ENCODE assay signal across 1 cellular context in genomic region chr2:201440182-201440581, GRCh38.
TF ChIP-seq lines count a peak whose summit lies in the region.

No MANE protein-coding gene starts in this region.

TF ChIP-seq in K562, 482 proteins besides CTCF, POLR2A, EP300 and RAD21 (continued from another document and continues in another):
- TF ChIP-seq FOXJ3 (CRISPR knock-in tag; IDR thresholded peaks at IDR 0.05): no peak
- TF ChIP-seq JUND (IDR thresholded peaks at IDR 0.05; ENCODE audit: borderline replicate concordance, low read depth, low read length): peak; percentile 60
- TF ChIP-seq JUND (tag; IDR thresholded peaks at IDR 0.05; ENCODE audit: borderline replicate concordance, low read depth, low read length): no peak; the same call in 2 of the 3 replicates
- no peak for TF ChIP-seq TARDBP (IDR thresholded peaks at IDR 0.05)
- no peak for TF ChIP-seq MCM7 (IDR thresholded peaks at IDR 0.05)
- TF ChIP-seq HDAC6 (IDR thresholded peaks at IDR 0.05; ENCODE audit: low read depth, low read length): no peak
- TF ChIP-seq PRMT5 (CRISPR knock-in tag; IDR thresholded peaks at IDR 0.05): no peak
- TF ChIP-seq CBFA2T2 (conservative IDR thresholded peaks at IDR 0.05): peak; percentile 97
- no peak for TF ChIP-seq GTF2E2 (tag; IDR thresholded peaks at IDR 0.05)
- no peak for TF ChIP-seq LARP7 (IDR thresholded peaks at IDR 0.05)
- peak; percentile 79 to 84 for TF ChIP-seq KDM1A (IDR thresholded peaks at IDR 0.05)
- no peak for TF ChIP-seq ZNF124 (CRISPR knock-in tag; IDR thresholded peaks at IDR 0.05)
- TF ChIP-seq BACH1 (tag; IDR thresholded peaks at IDR 0.05): no peak
- peak; percentile 90 for TF ChIP-seq STAT5A (IDR thresholded peaks at IDR 0.05; ENCODE audit: borderline replicate concordance, low read length)
- TF ChIP-seq, protein P1, sequence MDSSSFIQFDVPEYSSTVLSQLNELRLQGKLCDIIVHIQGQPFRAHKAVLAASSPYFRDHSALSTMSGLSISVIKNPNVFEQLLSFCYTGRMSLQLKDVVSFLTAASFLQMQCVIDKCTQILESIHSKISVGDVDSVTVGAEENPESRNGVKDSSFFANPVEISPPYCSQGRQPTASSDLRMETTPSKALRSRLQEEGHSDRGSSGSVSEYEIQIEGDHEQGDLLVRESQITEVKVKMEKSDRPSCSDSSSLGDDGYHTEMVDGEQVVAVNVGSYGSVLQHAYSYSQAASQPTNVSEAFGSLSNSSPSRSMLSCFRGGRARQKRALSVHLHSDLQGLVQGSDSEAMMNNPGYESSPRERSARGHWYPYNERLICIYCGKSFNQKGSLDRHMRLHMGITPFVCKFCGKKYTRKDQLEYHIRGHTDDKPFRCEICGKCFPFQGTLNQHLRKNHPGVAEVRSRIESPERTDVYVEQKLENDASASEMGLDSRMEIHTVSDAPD (CRISPR knock-in tag; IDR thresholded peaks at IDR 0.05): no peak
- peak; percentile 79 for TF ChIP-seq HDAC2 (IDR thresholded peaks at IDR 0.05)
- no peak for TF ChIP-seq ETV1 (tag; conservative IDR thresholded peaks at IDR 0.05; ENCODE audit: low read depth)
- TF ChIP-seq ZBTB1 (CRISPR knock-in tag; IDR thresholded peaks at IDR 0.05; ENCODE audit: borderline replicate concordance, low read depth): no peak
- TF ChIP-seq DPF2 (IDR thresholded peaks at IDR 0.05): peak; percentile 97
- TF ChIP-seq PPARD (CRISPR knock-in tag; IDR thresholded peaks at IDR 0.05): no peak
- TF ChIP-seq BCOR (IDR thresholded peaks at IDR 0.05): peak; percentile 51
- no peak for TF ChIP-seq MLX (CRISPR knock-in tag; conservative IDR thresholded peaks at IDR 0.05)
- TF ChIP-seq, protein P2, sequence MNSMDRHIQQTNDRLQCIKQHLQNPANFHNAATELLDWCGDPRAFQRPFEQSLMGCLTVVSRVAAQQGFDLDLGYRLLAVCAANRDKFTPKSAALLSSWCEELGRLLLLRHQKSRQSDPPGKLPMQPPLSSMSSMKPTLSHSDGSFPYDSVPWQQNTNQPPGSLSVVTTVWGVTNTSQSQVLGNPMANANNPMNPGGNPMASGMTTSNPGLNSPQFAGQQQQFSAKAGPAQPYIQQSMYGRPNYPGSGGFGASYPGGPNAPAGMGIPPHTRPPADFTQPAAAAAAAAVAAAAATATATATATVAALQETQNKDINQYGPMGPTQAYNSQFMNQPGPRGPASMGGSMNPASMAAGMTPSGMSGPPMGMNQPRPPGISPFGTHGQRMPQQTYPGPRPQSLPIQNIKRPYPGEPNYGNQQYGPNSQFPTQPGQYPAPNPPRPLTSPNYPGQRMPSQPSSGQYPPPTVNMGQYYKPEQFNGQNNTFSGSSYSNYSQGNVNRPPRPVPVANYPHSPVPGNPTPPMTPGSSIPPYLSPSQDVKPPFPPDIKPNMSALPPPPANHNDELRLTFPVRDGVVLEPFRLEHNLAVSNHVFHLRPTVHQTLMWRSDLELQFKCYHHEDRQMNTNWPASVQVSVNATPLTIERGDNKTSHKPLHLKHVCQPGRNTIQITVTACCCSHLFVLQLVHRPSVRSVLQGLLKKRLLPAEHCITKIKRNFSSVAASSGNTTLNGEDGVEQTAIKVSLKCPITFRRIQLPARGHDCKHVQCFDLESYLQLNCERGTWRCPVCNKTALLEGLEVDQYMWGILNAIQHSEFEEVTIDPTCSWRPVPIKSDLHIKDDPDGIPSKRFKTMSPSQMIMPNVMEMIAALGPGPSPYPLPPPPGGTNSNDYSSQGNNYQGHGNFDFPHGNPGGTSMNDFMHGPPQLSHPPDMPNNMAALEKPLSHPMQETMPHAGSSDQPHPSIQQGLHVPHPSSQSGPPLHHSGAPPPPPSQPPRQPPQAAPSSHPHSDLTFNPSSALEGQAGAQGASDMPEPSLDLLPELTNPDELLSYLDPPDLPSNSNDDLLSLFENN (IDR thresholded peaks at IDR 0.05; ENCODE audit: low read depth in 2 of 2, low read length in 2 of 2): peak in 1 of 2 experiments; percentile 84; a peak in 2 of 4 replicates
- TF ChIP-seq, protein P3, sequence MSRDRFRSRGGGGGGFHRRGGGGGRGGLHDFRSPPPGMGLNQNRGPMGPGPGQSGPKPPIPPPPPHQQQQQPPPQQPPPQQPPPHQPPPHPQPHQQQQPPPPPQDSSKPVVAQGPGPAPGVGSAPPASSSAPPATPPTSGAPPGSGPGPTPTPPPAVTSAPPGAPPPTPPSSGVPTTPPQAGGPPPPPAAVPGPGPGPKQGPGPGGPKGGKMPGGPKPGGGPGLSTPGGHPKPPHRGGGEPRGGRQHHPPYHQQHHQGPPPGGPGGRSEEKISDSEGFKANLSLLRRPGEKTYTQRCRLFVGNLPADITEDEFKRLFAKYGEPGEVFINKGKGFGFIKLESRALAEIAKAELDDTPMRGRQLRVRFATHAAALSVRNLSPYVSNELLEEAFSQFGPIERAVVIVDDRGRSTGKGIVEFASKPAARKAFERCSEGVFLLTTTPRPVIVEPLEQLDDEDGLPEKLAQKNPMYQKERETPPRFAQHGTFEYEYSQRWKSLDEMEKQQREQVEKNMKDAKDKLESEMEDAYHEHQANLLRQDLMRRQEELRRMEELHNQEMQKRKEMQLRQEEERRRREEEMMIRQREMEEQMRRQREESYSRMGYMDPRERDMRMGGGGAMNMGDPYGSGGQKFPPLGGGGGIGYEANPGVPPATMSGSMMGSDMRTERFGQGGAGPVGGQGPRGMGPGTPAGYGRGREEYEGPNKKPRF (IDR thresholded peaks at IDR 0.05; ENCODE audit: low read depth, low read length): no peak
- TF ChIP-seq, protein P4, sequence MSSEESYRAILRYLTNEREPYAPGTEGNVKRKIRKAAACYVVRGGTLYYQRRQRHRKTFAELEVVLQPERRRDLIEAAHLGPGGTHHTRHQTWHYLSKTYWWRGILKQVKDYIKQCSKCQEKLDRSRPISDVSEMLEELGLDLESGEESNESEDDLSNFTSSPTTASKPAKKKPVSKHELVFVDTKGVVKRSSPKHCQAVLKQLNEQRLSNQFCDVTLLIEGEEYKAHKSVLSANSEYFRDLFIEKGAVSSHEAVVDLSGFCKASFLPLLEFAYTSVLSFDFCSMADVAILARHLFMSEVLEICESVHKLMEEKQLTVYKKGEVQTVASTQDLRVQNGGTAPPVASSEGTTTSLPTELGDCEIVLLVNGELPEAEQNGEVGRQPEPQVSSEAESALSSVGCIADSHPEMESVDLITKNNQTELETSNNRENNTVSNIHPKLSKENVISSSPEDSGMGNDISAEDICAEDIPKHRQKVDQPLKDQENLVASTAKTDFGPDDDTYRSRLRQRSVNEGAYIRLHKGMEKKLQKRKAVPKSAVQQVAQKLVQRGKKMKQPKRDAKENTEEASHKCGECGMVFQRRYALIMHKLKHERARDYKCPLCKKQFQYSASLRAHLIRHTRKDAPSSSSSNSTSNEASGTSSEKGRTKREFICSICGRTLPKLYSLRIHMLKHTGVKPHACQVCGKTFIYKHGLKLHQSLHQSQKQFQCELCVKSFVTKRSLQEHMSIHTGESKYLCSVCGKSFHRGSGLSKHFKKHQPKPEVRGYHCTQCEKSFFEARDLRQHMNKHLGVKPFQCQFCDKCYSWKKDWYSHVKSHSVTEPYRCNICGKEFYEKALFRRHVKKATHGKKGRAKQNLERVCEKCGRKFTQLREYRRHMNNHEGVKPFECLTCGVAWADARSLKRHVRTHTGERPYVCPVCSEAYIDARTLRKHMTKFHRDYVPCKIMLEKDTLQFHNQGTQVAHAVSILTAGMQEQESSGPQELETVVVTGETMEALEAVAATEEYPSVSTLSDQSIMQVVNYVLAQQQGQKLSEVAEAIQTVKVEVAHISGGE (CRISPR knock-in tag; IDR thresholded peaks at IDR 0.05): 0 out of 6 replicates have a peak, but pooled peaks of 1 of the 3 experiments have one; percentile 31
- no peak for TF ChIP-seq EHMT2 (IDR thresholded peaks at IDR 0.05)
- TF ChIP-seq SMARCE1 (IDR thresholded peaks at IDR 0.05): peak; percentile 94
- no peak for TF ChIP-seq SRSF7 (optimal IDR thresholded peaks at IDR 0.05; ENCODE audit: low read depth, low read length)
- no peak for TF ChIP-seq POLR3A (IDR thresholded peaks at IDR 0.05; ENCODE audit: borderline replicate concordance, extremely low read depth, insufficient read depth, insufficient read length)
- peak; percentile 44 to 81; a peak in 3 of 4 replicates for TF ChIP-seq ARNT (IDR thresholded peaks at IDR 0.05)
- TF ChIP-seq ATF3 (IDR thresholded peaks at IDR 0.05): no peak
- no peak for TF ChIP-seq ATF3 (CRISPR knock-in tag; conservative IDR thresholded peaks at IDR 0.05)
- TF ChIP-seq, protein P5, sequence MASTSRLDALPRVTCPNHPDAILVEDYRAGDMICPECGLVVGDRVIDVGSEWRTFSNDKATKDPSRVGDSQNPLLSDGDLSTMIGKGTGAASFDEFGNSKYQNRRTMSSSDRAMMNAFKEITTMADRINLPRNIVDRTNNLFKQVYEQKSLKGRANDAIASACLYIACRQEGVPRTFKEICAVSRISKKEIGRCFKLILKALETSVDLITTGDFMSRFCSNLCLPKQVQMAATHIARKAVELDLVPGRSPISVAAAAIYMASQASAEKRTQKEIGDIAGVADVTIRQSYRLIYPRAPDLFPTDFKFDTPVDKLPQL (IDR thresholded peaks at IDR 0.05; ENCODE audit: extremely low read depth, insufficient read length): no peak
- TF ChIP-seq NCOA1 (IDR thresholded peaks at IDR 0.05; ENCODE audit: low read depth): peak; percentile 69; the same call in 1 of the 2 replicates
- 0 out of 2 replicates have a peak, but pooled peaks have one; percentile 33 for TF ChIP-seq ZNF766 (CRISPR knock-in tag; conservative IDR thresholded peaks at IDR 0.05)
- no peak for TF ChIP-seq NFYB (IDR thresholded peaks at IDR 0.05; ENCODE audit: extremely low read depth, insufficient read length)
- peak in 1 of 2 experiments; percentile 78; a peak in 1 of 4 replicates for TF ChIP-seq TBL1XR1 (IDR thresholded peaks at IDR 0.05; ENCODE audit: low read length in 2 of 2)
- TF ChIP-seq ZNF274 (IDR thresholded peaks at IDR 0.05; ENCODE audit: borderline replicate concordance, low read depth, low read length): no peak
- TF ChIP-seq POLR2AphosphoS5 (IDR thresholded peaks at IDR 0.05; ENCODE audit: control insufficient read depth, insufficient read depth, low read depth, low read length): peak; percentile 95
- TF ChIP-seq ADNP (tag; IDR thresholded peaks at IDR 0.05): 0 out of 2 replicates have a peak, but pooled peaks have one; percentile 53
- no peak for TF ChIP-seq FIP1L1 (IDR thresholded peaks at IDR 0.05; ENCODE audit: low read depth, low read length, poor library complexity, severe bottlenecking)
- TF ChIP-seq RBM34 (IDR thresholded peaks at IDR 0.05; ENCODE audit: borderline replicate concordance, insufficient read depth, low read length): no peak
- no peak for TF ChIP-seq SUPT5H (IDR thresholded peaks at IDR 0.05)
- peak; percentile 76; the same call in 1 of the 2 replicates for TF ChIP-seq LEF1 (IDR thresholded peaks at IDR 0.05)
- TF ChIP-seq RCOR1 (IDR thresholded peaks at IDR 0.05; ENCODE audit: borderline replicate concordance in 1 of 2, low read depth in 2 of 2, low read length in 2 of 2): peak; percentile 70 to 72; a peak in 3 of 4 replicates
- no peak for TF ChIP-seq HNRNPH1 (optimal IDR thresholded peaks at IDR 0.05; ENCODE audit: low read depth, low read length)
- TF ChIP-seq, protein P6, sequence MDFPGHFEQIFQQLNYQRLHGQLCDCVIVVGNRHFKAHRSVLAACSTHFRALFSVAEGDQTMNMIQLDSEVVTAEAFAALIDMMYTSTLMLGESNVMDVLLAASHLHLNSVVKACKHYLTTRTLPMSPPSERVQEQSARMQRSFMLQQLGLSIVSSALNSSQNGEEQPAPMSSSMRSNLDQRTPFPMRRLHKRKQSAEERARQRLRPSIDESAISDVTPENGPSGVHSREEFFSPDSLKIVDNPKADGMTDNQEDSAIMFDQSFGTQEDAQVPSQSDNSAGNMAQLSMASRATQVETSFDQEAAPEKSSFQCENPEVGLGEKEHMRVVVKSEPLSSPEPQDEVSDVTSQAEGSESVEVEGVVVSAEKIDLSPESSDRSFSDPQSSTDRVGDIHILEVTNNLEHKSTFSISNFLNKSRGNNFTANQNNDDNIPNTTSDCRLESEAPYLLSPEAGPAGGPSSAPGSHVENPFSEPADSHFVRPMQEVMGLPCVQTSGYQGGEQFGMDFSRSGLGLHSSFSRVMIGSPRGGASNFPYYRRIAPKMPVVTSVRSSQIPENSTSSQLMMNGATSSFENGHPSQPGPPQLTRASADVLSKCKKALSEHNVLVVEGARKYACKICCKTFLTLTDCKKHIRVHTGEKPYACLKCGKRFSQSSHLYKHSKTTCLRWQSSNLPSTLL (IDR thresholded peaks at IDR 0.05): no peak
- no peak for TF ChIP-seq PHB (CRISPR knock-in tag; IDR thresholded peaks at IDR 0.05)
- TF ChIP-seq HDGF (IDR thresholded peaks at IDR 0.05): no peak
- no peak for TF ChIP-seq USF2 (CRISPR knock-in tag; IDR thresholded peaks at IDR 0.05)
- TF ChIP-seq SAFB (IDR thresholded peaks at IDR 0.05; ENCODE audit: borderline replicate concordance, low read depth, low read length): no peak
- peak in 1 of 2 experiments; percentile 27; a peak in 1 of 4 replicates for TF ChIP-seq FOXK2 (conservative IDR thresholded peaks at IDR 0.05 in 1 of 2, IDR thresholded peaks at IDR 0.05 in 1 of 2; ENCODE audit: low read depth in 2 of 2)
- peak; percentile 53; the same call in 1 of the 2 replicates for TF ChIP-seq MTA1 (IDR thresholded peaks at IDR 0.05; ENCODE audit: borderline replicate concordance)
- no peak for TF ChIP-seq MCM2 (IDR thresholded peaks at IDR 0.05; ENCODE audit: low read depth)
- no peak for TF ChIP-seq NR2C1 (IDR thresholded peaks at IDR 0.05)
- TF ChIP-seq NR2C1 (tag; IDR thresholded peaks at IDR 0.05): peak; percentile 18; the same call in 1 of the 2 replicates
- 0 out of 2 replicates have a peak, but pooled peaks have one; percentile 7 for TF ChIP-seq JUN (IDR thresholded peaks at IDR 0.05; ENCODE audit: borderline replicate concordance, low read depth, low read length)
- TF ChIP-seq JUN (CRISPR knock-in tag; IDR thresholded peaks at IDR 0.05; ENCODE audit: borderline replicate concordance): no peak
- no peak for TF ChIP-seq XRCC5 (IDR thresholded peaks at IDR 0.05; ENCODE audit: low read depth, low read length)
- peak; percentile 91; the same call in 1 of the 2 replicates for TF ChIP-seq CC2D1A (IDR thresholded peaks at IDR 0.05)
